Comparison of ENCODE assay signal across 9 cellular contexts in genomic region chr11:57499413-57499982, GRCh38. TPM values are rescaled to one million over a fixed set of nuclear protein-coding genes. Genes with fewer than 3 reads are reported as not detected.
DNase-seq lines count a peak whose midpoint lies in the region; ATAC-seq and TF ChIP-seq lines count a peak whose summit lies in the region.
"Had no signal": no experiment of that assay in that cellular context is flagged by ENCODE, and none has a peak within 500 bp of the region (broad histone marks: within the 10 kb centered on the region; RNA-seq: fewer than 3 reads in every experiment).

No MANE protein-coding gene starts in this region.

- H3K27ac ChIP-seq in cardiac muscle cell = peak overlapping the region; percentile 64

- DNase-seq in activated T-cell treated with anti-CD3 and anti-CD28 coated beads for 48 hours (ENCODE audit: low read depth) = peak; percentile 57
- DNase-seq in activated T-cell treated with anti-CD3 and anti-CD28 coated beads for 4 hours = no peak
- DNase-seq in NCI-H446 treated with DMSO at 0.1 percent for 48 hours (lab: John Stamatoyannopoulos, UW) = peak; percentile 78
- DNase-seq in amniotic epithelial cell (ENCODE audit: low read depth) = peak; percentile 85
- peak; percentile 98 to 99 for DNase-seq in cardiac muscle cell (ENCODE audit: low read depth in 1 of 2, low spot score in 1 of 2)
- DNase-seq in nucleus accumbens (lab: John Stamatoyannopoulos, UW) = peak; percentile 36 to 95 (median 86)
- DNase-seq in activated gamma-delta T cell treated with Interleukin-2 at 50 U/mL for 16 hours = no peak

- H3K4me1 ChIP-seq in cardiac muscle cell (ENCODE audit: low read depth) = peaks cover 18% of the 10 kb centered on the region

- TF ChIP-seq CTCF in cardiac muscle cell (IDR thresholded peaks at IDR 0.05; ENCODE audit: low read depth, low read length) = no peak

- H3K27me3 ChIP-seq in cardiac muscle cell = no peaks in the 10 kb centered on the region

- no peak overlapping the region for H3K4me3 ChIP-seq in cardiac muscle cell

- ATAC-seq in HG02943 (IDR thresholded peaks at IDR 0.05; ENCODE audit: low read depth, unreplicated experiment) = peak; percentile 99

- no peaks in the 10 kb centered on the region for H3K9me3 ChIP-seq in cardiac muscle cell (ENCODE audit: low read depth)

- no peaks in the 10 kb centered on the region for H3K36me3 ChIP-seq in cardiac muscle cell

RNA-seq across cellular contexts. Expression of gene SLC43A1, which starts 16.0 kb away (rescaled TPM):
- total RNA-seq in cardiac muscle cell = 13.3 and 24.6 TPM in 2 replicates
- 11.2 and 23.7 TPM in 2 replicates for polyA plus RNA-seq in cardiac muscle cell

RNA-seq across cellular contexts. Expression of gene TIMM10, which starts 31.1 kb away (rescaled TPM):
- 32.6 and 45.1 TPM in 2 replicates for total RNA-seq in cardiac muscle cell
- polyA plus RNA-seq in cardiac muscle cell = 57.3 and 64.7 TPM in 2 replicates

RNA-seq across cellular contexts. Expression of gene SMTNL1, which starts 37.9 kb away (rescaled TPM):
- 0.11 TPM in 1 of 2 replicates, not detected in the other for total RNA-seq in cardiac muscle cell
- 0.47 and 0.89 TPM in 2 replicates for polyA plus RNA-seq in cardiac muscle cell
- total RNA-seq: naive thymus-derived CD8-positive, alpha-beta T cell had no signal

RNA-seq across cellular contexts. Expression of gene RTN4RL2, which starts 39.2 kb away (rescaled TPM):
- total RNA-seq in cardiac muscle cell = 0.09 and 0.11 TPM in 2 replicates
- 0.61 and 1.3 TPM in 2 replicates for polyA plus RNA-seq in cardiac muscle cell
- total RNA-seq: naive thymus-derived CD8-positive, alpha-beta T cell had no signal

Comparison
In these comparisons a context has a peak if more than half of its experiments do, and no peak if none do; other contexts are left out.
1. DNase-seq: peak in activated T-cell treated with anti-CD3 and anti-CD28 coated beads for 48 hours (single experiment), NCI-H446 treated with DMSO at 0.1 percent for 48 hours (single experiment), amniotic epithelial cell (single experiment), cardiac muscle cell (2 of 2) and nucleus accumbens (56 of 56); none in activated T-cell treated with anti-CD3 and anti-CD28 coated beads for 4 hours (single experiment) and activated gamma-delta T cell treated with Interleukin-2 at 50 U/mL for 16 hours (single experiment).